ENCODE assay signal across 8 cellular contexts in the genomic region with DNA sequence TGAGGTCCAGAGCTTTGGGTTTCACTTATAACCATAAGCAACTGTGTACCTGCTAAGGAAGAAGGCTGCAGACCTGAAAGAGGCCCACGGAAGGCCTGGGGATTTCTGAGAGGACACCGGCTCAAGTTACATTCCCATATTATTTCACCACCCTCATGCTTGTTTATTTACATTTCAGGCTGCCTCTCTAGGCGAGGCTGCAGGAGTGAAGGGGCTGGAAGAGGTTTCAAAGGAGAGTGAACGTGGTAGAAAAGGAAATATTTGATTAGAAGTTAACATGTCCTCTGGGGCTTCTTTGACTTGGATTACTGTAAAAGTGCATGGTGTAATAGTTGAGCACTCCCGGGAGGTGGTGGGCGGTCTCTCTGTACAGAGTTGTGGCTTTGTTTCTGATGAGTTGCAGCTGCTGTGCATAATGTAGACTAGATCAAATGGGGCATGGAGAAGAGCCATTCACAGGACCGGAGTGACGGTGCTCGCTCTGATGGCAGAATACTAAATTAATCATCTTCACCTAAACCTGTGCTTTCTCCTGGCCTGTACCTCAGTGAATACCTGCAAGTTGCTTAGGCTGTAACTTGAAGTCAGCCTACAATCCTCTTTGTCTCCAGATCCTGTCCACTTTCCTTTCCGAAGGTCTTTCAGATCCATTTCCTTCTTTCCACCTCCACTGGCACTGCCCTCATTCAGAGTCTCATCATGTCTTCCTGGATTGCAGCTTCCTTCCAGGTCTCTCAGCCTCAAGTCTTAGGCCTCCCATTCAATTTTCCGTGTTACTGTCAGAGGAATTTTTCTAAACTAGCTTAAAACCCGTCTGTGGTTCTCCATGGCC. TPM values are rescaled to one million over a fixed set of nuclear protein-coding genes. Genes with fewer than 3 reads are reported as not detected.
A peak's percentile ranks its signal among the peaks of the same experiment; 100 is the strongest.
DNase-seq lines count a peak whose midpoint lies in the region; ATAC-seq and TF ChIP-seq lines count a peak whose summit lies in the region.

No MANE protein-coding gene starts in this region.

- H3K4me1 Mint-ChIP-seq in WTC11: peaks cover 46% of the 10 kb centered on the region

- H3F3A ChIP-seq in Loucy (ENCODE audit: low read depth): peaks cover 2% of the 10 kb centered on the region; the same call in 1 of the 2 replicates

- no peak for TF ChIP-seq CTCF in Loucy (conservative IDR thresholded peaks at IDR 0.05; ENCODE audit: low read length)
- no peak for TF ChIP-seq CTCF in WTC11 (IDR thresholded peaks at IDR 0.05)
- TF ChIP-seq CTCF in heart left ventricle (IDR thresholded peaks at IDR 0.05): no peak

- no peaks in the 10 kb centered on the region for H3K27me3 ChIP-seq in Loucy (ENCODE audit: insufficient read depth, low read length, poor library complexity, severe bottlenecking)
- H3K27me3 ChIP-seq in heart left ventricle: no peaks in the 10 kb centered on the region

- peak overlapping the region in 1 of 12 donors; percentile 92 for H3K27ac ChIP-seq in heart left ventricle

- no peak overlapping the region for H3K9ac ChIP-seq in Loucy (ENCODE audit: low read depth, low read length, poor library complexity, severe bottlenecking)

- POLR2A ChIA-PET in WTC11 (lab: Charles Lee): no interaction called here

- DNase-seq in DMS79 treated with DMSO at 0.1 percent for 48 hours (lab: John Stamatoyannopoulos, UW) (peak; percentile 99), WTC11 (ENCODE audit: low spot score) (no peak), heart left ventricle (peak in 4 of 5 donors; percentile 33 to 69 (median 49)), glomerular visceral epithelial cell (ENCODE audit: extremely low spot score) (no peak), NOMO-1 (lab: John Stamatoyannopoulos, UW; ENCODE audit: unreplicated experiment in 2 of 2) (no peak)
- DNase-seq in stimulated activated CD4-positive, alpha-beta T cell treated with anti-CD3 and anti-CD28 coated beads, TNF-alpha, amount 100 ng/mL, for 4 hours (ENCODE audit: low read depth in 3 of 3): peak in 2 of 3 experiments; percentile 26

- peaks cover 40% of the 10 kb centered on the region for H3K27me3 Mint-ChIP-seq in WTC11 (ENCODE audit: low read depth)

- H3K4me3 ChIP-seq in Loucy (ENCODE audit: low read length, poor library complexity, severe bottlenecking) (no peak overlapping the region), heart left ventricle (no peak overlapping the region)

- H3K9me3 ChIP-seq in Loucy (ENCODE audit: insufficient read depth, low read depth, low read length) (no peaks in the 10 kb centered on the region), heart left ventricle (no peaks in the 10 kb centered on the region)

- 74 to 84% (median 76%) methylated on average over 12 of the region's 12 CpGs for WGBS in heart left ventricle, 4 donors

- H3K27ac Mint-ChIP-seq in WTC11: no peak overlapping the region

- H3K4me2 ChIP-seq in Loucy (ENCODE audit: low read depth, low read length, poor library complexity, severe bottlenecking): no peak overlapping the region

- no peak for TF ChIP-seq POLR2A in heart left ventricle (IDR thresholded peaks at IDR 0.05)

- H4K20me1 ChIP-seq in Loucy (ENCODE audit: insufficient read depth, low read length, poor library complexity, severe bottlenecking): peaks cover 19% of the 10 kb centered on the region

- no peak for ATAC-seq in WTC11
- peak in 1 of 4 donors; percentile 30 for ATAC-seq in heart left ventricle
- ATAC-seq in HG02981 (IDR thresholded peaks at IDR 0.05; ENCODE audit: unreplicated experiment): no peak

- intact Hi-C loops in heart left ventricle (cut with DNase I): loop anchor here in 3 of 10 donors (5.0 kb wide), 1 partner anchor 35 kb away; no protein-coding TSS in a partner anchor

- no peaks in the 10 kb centered on the region for H3K36me3 Mint-ChIP-seq in WTC11

- 0 out of 2 replicates have a peak overlapping the region, but pooled peaks have one; percentile 53 for H2AFZ ChIP-seq in Loucy (ENCODE audit: low read length)

- H3K4me1 ChIP-seq in Loucy (ENCODE audit: insufficient read depth, low read length, poor library complexity, severe bottlenecking) (peaks cover 26% of the 10 kb centered on the region), heart left ventricle (peaks cover 0 to 39% (median 25%) of the 10 kb centered on the region in 12 donors)

- H3K36me3 ChIP-seq in Loucy (ENCODE audit: insufficient read depth, low read length) (no peaks in the 10 kb centered on the region), heart left ventricle (no peaks in the 10 kb centered on the region)

- peaks cover 22% of the 10 kb centered on the region for H3K79me2 ChIP-seq in Loucy (ENCODE audit: insufficient read depth, low read length)

- 0 out of 2 replicates have a peak overlapping the region, but pooled peaks have one; percentile 1 for H3K4me3 Mint-ChIP-seq in WTC11

- no peaks in the 10 kb centered on the region for H3K9me2 ChIP-seq in Loucy (replicated peaks; ENCODE audit: low read depth, low read length)

- CTCF ChIA-PET in WTC11 (lab: Charles Lee): interaction anchor here (0.8 to 1.2 kb wide), 3 partner anchors 21 to 38 kb away, joined by 3 to 4 read pairs (median 3); no protein-coding TSS in a partner anchor

- no peaks in the 10 kb centered on the region for H3K9me3 Mint-ChIP-seq in WTC11

TF ChIP-seq in WTC11, 78 proteins besides CTCF, POLR2A, EP300 and RAD21:
- peak; percentile 76 for TF ChIP-seq GABPB1 (CRISPR knock-in tag; IDR thresholded peaks at IDR 0.05)
- no peak for TF ChIP-seq FOXP1 (CRISPR knock-in tag; IDR thresholded peaks at IDR 0.05; ENCODE audit: borderline replicate concordance)
- no peak for TF ChIP-seq ZNF671 (CRISPR knock-in tag; IDR thresholded peaks at IDR 0.05)
- no peak for TF ChIP-seq JAZF1 (CRISPR knock-in tag; IDR thresholded peaks at IDR 0.05)
- 0 out of 2 replicates have a peak, but pooled peaks have one; percentile 17 for TF ChIP-seq ETV6 (CRISPR knock-in tag; IDR thresholded peaks at IDR 0.05)
- TF ChIP-seq RORB (CRISPR knock-in tag; IDR thresholded peaks at IDR 0.05): no peak
- no peak for TF ChIP-seq NFE2L1 (CRISPR knock-in tag; IDR thresholded peaks at IDR 0.05)
TF ChIP-seq in WTC11: peak in this region for 2.

RNA-seq across cellular contexts. Expression of gene CPD, which starts 1.9 kb away (rescaled TPM):
- total RNA-seq in WTC11 (2021) (36.1 to 43.0 TPM (median 40.1 TPM) in 3 replicates), heart left ventricle (10 to 100 TPM; 18.9 to 54.2 (median 31.8) TPM)
- 10 to 100 TPM in 1 of 2 donors, 1 to 10 TPM in 1; 3.6 to 36.7 TPM for polyA plus RNA-seq in heart left ventricle

RNA-seq across cellular contexts. Expression of gene TMIGD1, which starts 43.0 kb away (rescaled TPM):
- total RNA-seq in WTC11 (2021) (not detected in 3 replicates), heart left ventricle (not detected)
- polyA plus RNA-seq in heart left ventricle: not detected

Comparison
In these comparisons a context has a peak if more than half of its experiments do, and no peak if none do; other contexts are left out.
1. DNase-seq: peak in DMS79 treated with DMSO at 0.1 percent for 48 hours (single experiment), heart left ventricle (4 of 5) and stimulated activated CD4-positive, alpha-beta T cell treated with anti-CD3 and anti-CD28 coated beads, TNF-alpha, amount 100 ng/mL, for 4 hours (2 of 3); none in WTC11 (single experiment), glomerular visceral epithelial cell (single experiment) and NOMO-1 (0 of 2).